In genomic region chr5:142317173-142317572, GRCh38 we compare ENCODE assay signal across 1 cellular context.
TF ChIP-seq lines count a peak whose summit lies in the region.

No MANE protein-coding gene starts in this region.

TF ChIP-seq in HCT116, 20 proteins besides CTCF, POLR2A, EP300 and RAD21 (continued from another document):
- TF ChIP-seq, protein P1, sequence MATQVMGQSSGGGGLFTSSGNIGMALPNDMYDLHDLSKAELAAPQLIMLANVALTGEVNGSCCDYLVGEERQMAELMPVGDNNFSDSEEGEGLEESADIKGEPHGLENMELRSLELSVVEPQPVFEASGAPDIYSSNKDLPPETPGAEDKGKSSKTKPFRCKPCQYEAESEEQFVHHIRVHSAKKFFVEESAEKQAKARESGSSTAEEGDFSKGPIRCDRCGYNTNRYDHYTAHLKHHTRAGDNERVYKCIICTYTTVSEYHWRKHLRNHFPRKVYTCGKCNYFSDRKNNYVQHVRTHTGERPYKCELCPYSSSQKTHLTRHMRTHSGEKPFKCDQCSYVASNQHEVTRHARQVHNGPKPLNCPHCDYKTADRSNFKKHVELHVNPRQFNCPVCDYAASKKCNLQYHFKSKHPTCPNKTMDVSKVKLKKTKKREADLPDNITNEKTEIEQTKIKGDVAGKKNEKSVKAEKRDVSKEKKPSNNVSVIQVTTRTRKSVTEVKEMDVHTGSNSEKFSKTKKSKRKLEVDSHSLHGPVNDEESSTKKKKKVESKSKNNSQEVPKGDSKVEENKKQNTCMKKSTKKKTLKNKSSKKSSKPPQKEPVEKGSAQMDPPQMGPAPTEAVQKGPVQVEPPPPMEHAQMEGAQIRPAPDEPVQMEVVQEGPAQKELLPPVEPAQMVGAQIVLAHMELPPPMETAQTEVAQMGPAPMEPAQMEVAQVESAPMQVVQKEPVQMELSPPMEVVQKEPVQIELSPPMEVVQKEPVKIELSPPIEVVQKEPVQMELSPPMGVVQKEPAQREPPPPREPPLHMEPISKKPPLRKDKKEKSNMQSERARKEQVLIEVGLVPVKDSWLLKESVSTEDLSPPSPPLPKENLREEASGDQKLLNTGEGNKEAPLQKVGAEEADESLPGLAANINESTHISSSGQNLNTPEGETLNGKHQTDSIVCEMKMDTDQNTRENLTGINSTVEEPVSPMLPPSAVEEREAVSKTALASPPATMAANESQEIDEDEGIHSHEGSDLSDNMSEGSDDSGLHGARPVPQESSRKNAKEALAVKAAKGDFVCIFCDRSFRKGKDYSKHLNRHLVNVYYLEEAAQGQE (IDR thresholded peaks at IDR 0.05; ENCODE audit: low read depth) = no peak
- TF ChIP-seq EGR1 (IDR thresholded peaks at IDR 0.05; ENCODE audit: low read depth) (no peak), ZBTB33 (IDR thresholded peaks at IDR 0.05; ENCODE audit: extremely low read depth, insufficient replicate concordance, low read length) (no peak), EZH2phosphoT487 (IDR thresholded peaks at IDR 0.05; ENCODE audit: borderline replicate concordance) (no peak), POLR2AphosphoS5 (IDR thresholded peaks at IDR 0.05; ENCODE audit: low read depth, low read length) (no peak; the same call in none of the 2 replicates), SRF (IDR thresholded peaks at IDR 0.05; ENCODE audit: low read depth) (no peak), MAX (IDR thresholded peaks at IDR 0.05) (no peak), ELF1 (IDR thresholded peaks at IDR 0.05; ENCODE audit: borderline replicate concordance, low read depth) (no peak)
